Comparison of ENCODE assay signal across 17 cellular contexts in genomic region chr5:176740702-176741565, GRCh38.
DNase-seq lines count a peak whose midpoint lies in the region; ATAC-seq and TF ChIP-seq lines count a peak whose summit lies in the region.
"Had no signal": no experiment of that assay in that cellular context is flagged by ENCODE, and none has a peak within 500 bp of the region (broad histone marks: within the 10 kb centered on the region; RNA-seq: fewer than 3 reads in every experiment).

No MANE protein-coding gene starts in this region.

- peak; percentile 51 for DNase-seq in activated CD8-positive, alpha-beta memory T cell treated with anti-CD3 and anti-CD28 coated beads for 24 hours
- no peak for DNase-seq in activated CD8-positive, alpha-beta memory T cell treated with anti-CD3 and anti-CD28 coated beads, Interleukin-2, amount 50 U/mL, for 4 hours
- DNase-seq in RWPE2 (ENCODE audit: low spot score) (peak; percentile 56), islet precursor cell (peak; percentile 35), suprapubic skin (ENCODE audit: low spot score in 2 of 2) (peak; percentile 44 to 69), NCI-H1694 treated with DMSO at 0.1 percent for 48 hours (lab: John Stamatoyannopoulos, UW) (no peak), RWPE1 (ENCODE audit: low spot score) (no peak)
- DNase-seq: activated CD4-positive, alpha-beta T cell treated with anti-CD3 and anti-CD28 coated beads for 48 hours; Calu3; GDM1; Karpas-422; NCI-H1105 treated with DMSO at 0.1 percent for 48 hours; trophoblast cell had no signal

- WGBS in suprapubic skin: 66% methylated on average over 27 of the region's 27 CpGs

- H3K27ac ChIP-seq in RWPE2 (ENCODE audit: poor library complexity, severe bottlenecking) (no peak overlapping the region), suprapubic skin (no peak overlapping the region), RWPE1 (no peak overlapping the region)
- H3K27ac ChIP-seq: BLaER1, ovary had no signal

- POLR2A ChIA-PET in RWPE1 (lab: Yijun Ruan, JAX; ENCODE audit: low non-redundant PET): no interaction called here

- no peaks in the 10 kb centered on the region for H3K36me3 ChIP-seq in RWPE2 (ENCODE audit: low read depth)
- no peaks in the 10 kb centered on the region for H3K36me3 ChIP-seq in suprapubic skin
- H3K36me3 ChIP-seq: BLaER1, HAP-1, ovary had no signal

- CTCF ChIA-PET in RWPE1 (lab: Yijun Ruan, JAX): no interaction called here

- H3K4me1 ChIP-seq in RWPE2 (ENCODE audit: insufficient read depth, poor library complexity, severe bottlenecking): no peaks in the 10 kb centered on the region
- H3K4me1 ChIP-seq in suprapubic skin: peaks cover 15% of the 10 kb centered on the region
- H3K4me1 ChIP-seq: HAP-1 had no signal

- TF ChIP-seq CTCF in RWPE2 (IDR thresholded peaks at IDR 0.05; ENCODE audit: poor library complexity, severe bottlenecking): no peak
- no peak for TF ChIP-seq CTCF in suprapubic skin (IDR thresholded peaks at IDR 0.05)
- no peak for TF ChIP-seq CTCF in RWPE1 (conservative IDR thresholded peaks at IDR 0.05; ENCODE audit: low read depth)

- TF ChIP-seq EP300 in suprapubic skin (IDR thresholded peaks at IDR 0.05): no peak

- H3K9me3 ChIP-seq in RWPE2 (ENCODE audit: severe bottlenecking) (no peaks in the 10 kb centered on the region), suprapubic skin (no peaks in the 10 kb centered on the region)
- H3K9me3 ChIP-seq: BLaER1, HAP-1, ovary had no signal

- TF ChIP-seq POLR2A in suprapubic skin (IDR thresholded peaks at IDR 0.05): no peak

- ATAC-seq in RWPE2 (ENCODE audit: low read depth) (no peak), HG02678 (IDR thresholded peaks at IDR 0.05; ENCODE audit: unreplicated experiment) (no peak)

- no peak overlapping the region for H3K4me3 ChIP-seq in RWPE2 (ENCODE audit: severe bottlenecking)
- no peak overlapping the region for H3K4me3 ChIP-seq in suprapubic skin
- H3K4me3 ChIP-seq: BLaER1, HAP-1, ovary had no signal

- H3K27me3 ChIP-seq in RWPE2 (ENCODE audit: insufficient read depth, poor library complexity, severe bottlenecking): peaks cover 84% of the 10 kb centered on the region
- peaks cover 96% of the 10 kb centered on the region for H3K27me3 ChIP-seq in suprapubic skin
- H3K27me3 ChIP-seq: ovary had no signal

Comparison
In these comparisons a context has a peak if more than half of its experiments do, and no peak if none do; other contexts are left out.
1. DNase-seq: peak in activated CD8-positive, alpha-beta memory T cell treated with anti-CD3 and anti-CD28 coated beads for 24 hours (single experiment), RWPE2 (single experiment), islet precursor cell (single experiment) and suprapubic skin (2 of 2); none in activated CD8-positive, alpha-beta memory T cell treated with anti-CD3 and anti-CD28 coated beads, Interleukin-2, amount 50 U/mL, for 4 hours (single experiment), NCI-H1694 treated with DMSO at 0.1 percent for 48 hours (single experiment) and RWPE1 (single experiment).